ENCODE assay signal across 24 cellular contexts in genomic region chr13:105231579-105231978, GRCh38.
"Had no signal": no experiment of that assay in that cellular context is flagged by ENCODE, and none has a peak within 500 bp of the region (broad histone marks: within the 10 kb centered on the region; RNA-seq: fewer than 3 reads in every experiment).

No MANE protein-coding gene starts in this region.

- DNase-seq: IMR-90, Karpas-422, KG1, MG63, NCI-H1092, NCI-H1105 treated with DMSO at 0.1 percent for 48 hours, NCI-H1417 treated with DMSO at 0.1 percent for 48 hours, NCI-H146, NCI-H1694 treated with DMSO at 0.1 percent for 48 hours, NCI-H1930, NCI-H2081, NCI-H2107, NCI-H2227 treated with DMSO at 0.1 percent for 48 hours, NCI-H446, NCI-H510A, NCI-H524 treated with DMSO at 0.1 percent for 48 hours, NCI-H69, NCI-H774, SHP77, SK-N-SH, SW 1271, T-cell had no signal

- H3K27ac ChIP-seq: RWPE1 had no signal

- ATAC-seq: HepG2, T-cell had no signal

- H3K36me3 ChIP-seq: MG63 had no signal

- H3K4me3 ChIP-seq: MG63 had no signal

- H3K4me2 ChIP-seq: SK-N-SH had no signal

- FAIRE-seq: HepG2 had no signal

- H3K9me3 ChIP-seq: MG63, SK-N-SH had no signal

- H3K9ac ChIP-seq: SK-N-SH had no signal

- H3K27me3 ChIP-seq: MG63 had no signal
